ENCODE assay signal across 8 cellular contexts in genomic region chr2:28958689-28959088, GRCh38. TPM values are rescaled to one million over a fixed set of nuclear protein-coding genes. Genes with fewer than 3 reads are reported as not detected.
DNase-seq lines count a peak whose midpoint lies in the region; ATAC-seq, FAIRE-seq and TF ChIP-seq lines count a peak whose summit lies in the region.

No MANE protein-coding gene starts in this region.

- CTCF ChIA-PET in RWPE1 (lab: Yijun Ruan, JAX) (interaction anchor here (0.6 to 0.9 kb wide), 6 partner anchors 9 to 1267 kb away, joined by 3 to 4 read pairs (median 4); no protein-coding TSS in a partner anchor), K562 (lab: Yijun Ruan, JAX; ENCODE audit: low intra/inter-chr PET ratio) (interaction anchor here (0.9 to 3.9 kb wide), 5 partner anchors 10 to 1067 kb away, joined by 3 to 48 read pairs (median 3); no protein-coding TSS in a partner anchor)

- intact Hi-C loops in K562 (cut with micrococcal nuclease) (loop anchor here (1.0 to 10.0 kb wide), 6 partner anchors 54 to 1116 kb away; no protein-coding TSS in a partner anchor), gastrocnemius medialis (cut with DNase I; ENCODE audit: low total_unique reads) (loop anchor here (1.0 to 5.0 kb wide), 4 partner anchors 154 to 882 kb away; no protein-coding TSS in a partner anchor)

- H3K4me1 ChIP-seq in K562 (replicated peaks in 1 of 2; ENCODE audit: control insufficient read depth in 2 of 2, insufficient read depth in 2 of 2, low read length in 2 of 2): peaks cover 0 to 5% of the 10 kb centered on the region in 2 experiments; a peak in 3 of 5 replicates
- peaks cover 6 to 10% of the 10 kb centered on the region in 2 donors for H3K4me1 ChIP-seq in gastrocnemius medialis

- BruUV-seq in K562 (replicated peaks; lab: Mats Ljungman, UMichigan): no TSS peak

- no peak overlapping the region for H3K4me2 ChIP-seq in K562 (ENCODE audit: insufficient read depth, low read length)

- H3K36me3 ChIP-seq in K562 (ENCODE audit: control insufficient read depth, insufficient read depth, low read length) (no peaks in the 10 kb centered on the region), gastrocnemius medialis (no peaks in the 10 kb centered on the region)

- H3K9me3 ChIP-seq in K562 (replicated peaks; ENCODE audit: control insufficient read depth, insufficient read depth, low read depth, low read length): no peaks in the 10 kb centered on the region
- no peaks in the 10 kb centered on the region for H3K9me3 ChIP-seq in gastrocnemius medialis

- peak; percentile 86 for FAIRE-seq in K562 (lab: Jason Lieb, UNC)

- H2AFZ ChIP-seq in K562 (ENCODE audit: low read depth, low read length): no peak overlapping the region

- 15% methylated on average over 9 of the region's 9 CpGs for WGBS in K562 (ENCODE audit: insufficient coverage, low coverage, missing lambda C conversion rate)

- H3K4me3 ChIP-seq in K562 (no peak overlapping the region), gastrocnemius medialis (peak overlapping the region in 2 of 4 donors; percentile 2 to 6)

- DNase-seq in activated naive CD4-positive, alpha-beta T cell treated with Interleukin-2 at 50 U/mL for 16 hours: peak; percentile 13
- no peak for DNase-seq in activated naive CD4-positive, alpha-beta T cell (lab: John Stamatoyannopoulos, UW)
- DNase-seq in NAMALWA (ENCODE audit: low spot score): peak; percentile 73
- DNase-seq in RWPE1 (ENCODE audit: low spot score): peak; percentile 81
- DNase-seq in K562 (ENCODE audit: extremely low read depth in 1 of 4, low spot score in 3 of 4): peak; percentile 42 to 67 (median 54)
- DNase-seq in hippocampal formation (lab: John Stamatoyannopoulos, UW): peak; percentile 59 to 82
- DNase-seq in gastrocnemius medialis: peak; percentile 74 to 84

- TF ChIP-seq POLR2A in K562 (conservative IDR thresholded peaks at IDR 0.05) (no peak), gastrocnemius medialis (IDR thresholded peaks at IDR 0.05) (peak; percentile 52 to 53)

- TF ChIP-seq CTCF in RWPE1 (conservative IDR thresholded peaks at IDR 0.05; ENCODE audit: low read depth): peak; percentile 65
- TF ChIP-seq CTCF in K562 (IDR thresholded peaks at IDR 0.05 in 2 of 3, conservative IDR thresholded peaks at IDR 0.05 in 1 of 3; ENCODE audit: insufficient read depth in 2 of 3, low read depth in 1 of 3, low read length in 3 of 3): peak; percentile 60 to 84 (median 69)
- peak; percentile 75 to 86 (median 81) for TF ChIP-seq CTCF in gastrocnemius medialis (IDR thresholded peaks at IDR 0.05 in 4 of 5, conservative IDR thresholded peaks at IDR 0.05 in 1 of 5)

- H3K9ac ChIP-seq in K562 (ENCODE audit: insufficient read depth in 1 of 2, low read depth in 2 of 2, low read length in 2 of 2): no peak overlapping the region

- H3K9me1 ChIP-seq in K562 (ENCODE audit: control insufficient read depth, insufficient read depth, low read length): no peaks in the 10 kb centered on the region

- TF ChIP-seq RAD21 in K562 (CRISPR knock-in tag; conservative IDR thresholded peaks at IDR 0.05 in 1 of 2, IDR thresholded peaks at IDR 0.05 in 1 of 2): peak; percentile 88 to 91

- in situ Hi-C loops in K562 (cut with MboI) (loop anchor here (5.0 to 25.0 kb wide), 3 partner anchors 136 to 1104 kb away; no protein-coding TSS in a partner anchor), gastrocnemius medialis (cut with MboI; ENCODE audit: low sequenced_read_pairs in 4 of 4) (loop anchor here (5.0 to 25.0 kb wide), 7 partner anchors 54 to 886 kb away; no protein-coding TSS in a partner anchor)

- H3K27ac ChIP-seq in RWPE1 (no peak overlapping the region), K562 (ENCODE audit: extremely low read depth, low read depth, low read length) (no peak overlapping the region), gastrocnemius medialis (peak overlapping the region; percentile 67 to 86 (median 80))

- H3K79me2 ChIP-seq in K562 (ENCODE audit: control insufficient read depth, insufficient read depth, low read length): no peaks in the 10 kb centered on the region

- ATAC-seq in K562 (peak; percentile 82), gastrocnemius medialis (peak; percentile 87 to 88), GM18907 (IDR thresholded peaks at IDR 0.05; ENCODE audit: unreplicated experiment) (no peak)

- TF ChIP-seq EP300 in K562 (IDR thresholded peaks at IDR 0.05; ENCODE audit: low read length): no peak

- peaks cover 4% of the 10 kb centered on the region; the same call in 1 of the 2 replicates for H4K20me1 ChIP-seq in K562 (replicated peaks; ENCODE audit: control insufficient read depth, insufficient read depth, low read length)

- H3K27me3 ChIP-seq in K562 (ENCODE audit: control insufficient read depth in 2 of 2, insufficient read depth in 2 of 2, low read length in 2 of 2) (peaks cover 18 to 26% of the 10 kb centered on the region in 2 experiments; a peak in 4 of 5 replicates), gastrocnemius medialis (no peaks in the 10 kb centered on the region)

- POLR2A ChIA-PET in RWPE1 (lab: Yijun Ruan, JAX; ENCODE audit: low non-redundant PET) (no interaction called here), K562 (lab: Yijun Ruan, JAX) (no interaction called here)

TF ChIP-seq in K562, 482 proteins besides CTCF, POLR2A, EP300 and RAD21:
- TF ChIP-seq ARID2 (IDR thresholded peaks at IDR 0.05): 0 out of 2 replicates have a peak, but pooled peaks have one; percentile 8
- peak; percentile 85 for TF ChIP-seq DEAF1 (CRISPR knock-in tag; IDR thresholded peaks at IDR 0.05)
- peak; percentile 55 for TF ChIP-seq SMC3 (conservative IDR thresholded peaks at IDR 0.05; ENCODE audit: insufficient read depth, low read depth, low read length)
- TF ChIP-seq ZBTB8A (IDR thresholded peaks at IDR 0.05; ENCODE audit: partially characterized antibody): no peak
TF ChIP-seq in K562: peak in this region for 3.

RNA-seq across cellular contexts. Expression of gene TOGARAM2, which starts 22.4 kb away (rescaled TPM):
- not detected in 2 replicates for total RNA-seq in K562 (2011; cell fraction: chromatin; rRNA removed; ENCODE audit: low replicate concordance)
- not detected in 2 replicates for total RNA-seq in K562 (2011; cell fraction: nucleolus; rRNA removed)
- 0.08 TPM in 1 of 2 replicates, not detected in the other for total RNA-seq in K562 (2011; cell fraction: nucleoplasm; rRNA removed)
- total RNA-seq in K562 (2014; rRNA removed) (not detected in 2 replicates), K562 (2014; rRNA removed; fragmentation: Illumina TruSeq; extraction: Trizol) (not detected in 2 replicates), K562 (2015; rRNA removed; fragmentation: Illumina TruSeq; extraction: Trizol) (not detected in 2 replicates), K562 (2021) (not detected in 2 replicates), gastrocnemius medialis (10 to 100 TPM in 3 of 4 donors, 1 to 10 TPM in 1; 6.4 to 64.4 (median 24.3) TPM)
- polyA plus RNA-seq in K562 (2011; rRNA removed) (not detected in 2 replicates), K562 (2014; fragmentation: Illumina TruSeq; extraction: Trizol) (not detected in 2 replicates), K562 (2014; fragmentation: Nextera tagmentation; extraction: Ambion mirVana) (not detected), K562 (2014; rRNA removed) (not detected in 2 replicates)
- under 0.01 TPM in 1 of 2 replicates, not detected in the other for polyA plus RNA-seq in K562 (2011; cell fraction: cytosol; rRNA removed)
- 0.01 TPM in 1 of 2 replicates, not detected in the other for polyA plus RNA-seq in K562 (2011; cell fraction: nucleus; rRNA removed)
- polyA plus RNA-seq in K562 (2012): not detected in 2 replicates
- polyA minus RNA-seq in K562 (2011; rRNA and poly(A)+ RNA removed): not detected in 2 replicates
- not detected in 2 replicates for polyA minus RNA-seq in K562 (2011; cell fraction: cytosol; rRNA and poly(A)+ RNA removed)
- not detected in 2 replicates for polyA minus RNA-seq in K562 (2011; cell fraction: nucleus; rRNA and poly(A)+ RNA removed)

Comparison
In these comparisons a context has a peak if more than half of its experiments do, and no peak if none do; other contexts are left out.
1. DNase-seq: peak in activated naive CD4-positive, alpha-beta T cell treated with Interleukin-2 at 50 U/mL for 16 hours (single experiment), NAMALWA (single experiment), RWPE1 (single experiment), K562 (4 of 4), hippocampal formation (2 of 2) and gastrocnemius medialis (2 of 2); none in activated naive CD4-positive, alpha-beta T cell (0 of 4).
2. H3K27ac ChIP-seq: peak in gastrocnemius medialis (4 of 4); none in RWPE1 (single experiment) and K562 (single experiment).
3. RNA of gene TOGARAM2, which starts 22.4 kb away (total RNA-seq): 6.4 to 64.4 TPM in gastrocnemius medialis; 0.08 TPM in K562; every median in the first group is over 4 times any median in the second.
4. Peak in every context shown above with its lines, with median percentiles within 50 percentile points of each other: CTCF ChIP-seq.